3 cellular contexts compared by ENCODE assay signal in genomic region chr5:117559005-117559844, GRCh38.
TF ChIP-seq lines count a peak whose summit lies in the region.

No MANE protein-coding gene starts in this region.

TF ChIP-seq in liver, 16 proteins besides CTCF, POLR2A, EP300 and RAD21 (continued from another document):
- TF ChIP-seq ZBTB33 (IDR thresholded peaks at IDR 0.05) (no peak), GABPA (IDR thresholded peaks at IDR 0.05 in 1 of 2, conservative IDR thresholded peaks at IDR 0.05 in 1 of 2) (no peak), EGR1 (IDR thresholded peaks at IDR 0.05; ENCODE audit: low read depth in 2 of 2) (no peak), JUND (IDR thresholded peaks at IDR 0.05) (no peak), MAX (IDR thresholded peaks at IDR 0.05) (no peak), YY1 (IDR thresholded peaks at IDR 0.05) (peak; percentile 28), REST (IDR thresholded peaks at IDR 0.05) (no peak), NR2F2 (IDR thresholded peaks at IDR 0.05) (no peak), SP1 (IDR thresholded peaks at IDR 0.05) (no peak), HNF4G (IDR thresholded peaks at IDR 0.05) (no peak)

TF ChIP-seq in HepG2, 621 proteins besides CTCF, POLR2A, EP300 and RAD21 (continued from another document):
- TF ChIP-seq MLXIP (CRISPR knock-in tag; IDR thresholded peaks at IDR 0.05; ENCODE audit: borderline replicate concordance) (no peak), SNRNP70 (IDR thresholded peaks at IDR 0.05; ENCODE audit: low read depth, low read length) (no peak), TMF1 (CRISPR knock-in tag; IDR thresholded peaks at IDR 0.05; ENCODE audit: low read depth) (no peak), ZFY (CRISPR knock-in tag; IDR thresholded peaks at IDR 0.05) (no peak), FOSL2 (CRISPR knock-in tag; IDR thresholded peaks at IDR 0.05) (no peak), ARID2 (CRISPR knock-in tag; IDR thresholded peaks at IDR 0.05; ENCODE audit: borderline replicate concordance) (no peak)

TF ChIP-seq in SK-N-SH treated with all-trans-retinoic acid at 6 μM for 48 hours, 23 proteins besides CTCF, POLR2A, EP300 and RAD21 (continued from another document):
- TF ChIP-seq POU6F1 (CRISPR knock-in tag; IDR thresholded peaks at IDR 0.05; ENCODE audit: borderline replicate concordance, low read depth) (no peak), GLIS3 (CRISPR knock-in tag; IDR thresholded peaks at IDR 0.05) (no peak), SNAI2 (CRISPR knock-in tag; IDR thresholded peaks at IDR 0.05) (no peak), ISL1 (CRISPR knock-in tag; IDR thresholded peaks at IDR 0.05) (no peak), ARNTL (CRISPR knock-in tag; IDR thresholded peaks at IDR 0.05; ENCODE audit: borderline replicate concordance, low read depth) (no peak), TCF4 (CRISPR knock-in tag; IDR thresholded peaks at IDR 0.05; ENCODE audit: borderline replicate concordance) (no peak), TSHZ2 (CRISPR knock-in tag; IDR thresholded peaks at IDR 0.05) (no peak), ZNF8 (CRISPR knock-in tag; IDR thresholded peaks at IDR 0.05) (no peak), PPARA (CRISPR knock-in tag; IDR thresholded peaks at IDR 0.05; ENCODE audit: borderline replicate concordance) (no peak), PATZ1 (CRISPR knock-in tag; IDR thresholded peaks at IDR 0.05; ENCODE audit: borderline replicate concordance) (no peak), ZFP30 (CRISPR knock-in tag; IDR thresholded peaks at IDR 0.05) (no peak), CSDC2 (CRISPR knock-in tag; IDR thresholded peaks at IDR 0.05) (no peak), ZFP3 (CRISPR knock-in tag; IDR thresholded peaks at IDR 0.05) (no peak)
